ENCODE assay signal across 8 cellular contexts in the genomic region with DNA sequence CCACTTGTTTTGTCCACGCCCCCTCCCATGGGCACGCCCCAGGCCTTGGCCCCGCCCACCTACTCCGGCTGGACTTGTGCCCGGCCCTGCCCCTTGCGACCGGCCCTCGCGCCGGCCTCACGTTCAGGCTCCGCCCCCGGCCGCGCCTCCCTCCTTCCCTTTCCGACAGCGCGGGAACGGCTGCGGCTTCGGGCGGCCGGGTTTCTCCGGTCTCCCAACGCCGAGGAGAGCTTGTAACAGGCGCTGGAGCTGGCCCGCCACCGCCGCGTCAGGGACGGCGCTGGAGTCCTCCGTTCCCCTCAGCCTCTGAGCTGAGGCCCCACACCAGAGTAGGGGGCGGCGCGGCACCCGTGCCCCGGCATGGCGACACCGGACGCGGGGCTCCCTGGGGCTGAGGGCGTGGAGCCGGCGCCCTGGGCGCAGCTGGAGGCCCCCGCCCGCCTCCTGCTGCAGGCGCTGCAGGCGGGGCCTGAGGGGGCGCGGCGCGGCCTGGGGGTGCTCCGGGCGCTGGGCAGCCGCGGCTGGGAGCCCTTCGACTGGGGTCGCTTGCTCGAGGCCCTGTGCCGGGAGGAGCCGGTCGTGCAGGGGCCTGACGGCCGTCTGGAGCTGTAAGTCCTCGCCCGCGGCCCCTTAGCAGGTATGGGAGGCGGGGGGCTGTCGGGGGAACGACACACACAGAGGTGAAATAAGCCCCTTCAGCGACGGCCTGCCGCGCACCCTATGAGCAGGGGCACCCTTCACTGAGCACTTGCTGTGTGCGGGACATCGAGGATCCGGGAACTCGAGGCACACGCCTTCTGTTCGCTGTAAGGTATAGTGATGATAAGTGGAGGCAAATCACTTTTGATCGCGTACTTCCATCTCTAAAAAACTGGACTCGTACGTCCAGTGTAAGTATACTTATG. TPM values are rescaled to one million over a fixed set of nuclear protein-coding genes. Genes with fewer than 3 reads are reported as not detected.
DNase-seq lines count a peak whose midpoint lies in the region; ATAC-seq and TF ChIP-seq lines count a peak whose summit lies in the region.

A gene with protein sequence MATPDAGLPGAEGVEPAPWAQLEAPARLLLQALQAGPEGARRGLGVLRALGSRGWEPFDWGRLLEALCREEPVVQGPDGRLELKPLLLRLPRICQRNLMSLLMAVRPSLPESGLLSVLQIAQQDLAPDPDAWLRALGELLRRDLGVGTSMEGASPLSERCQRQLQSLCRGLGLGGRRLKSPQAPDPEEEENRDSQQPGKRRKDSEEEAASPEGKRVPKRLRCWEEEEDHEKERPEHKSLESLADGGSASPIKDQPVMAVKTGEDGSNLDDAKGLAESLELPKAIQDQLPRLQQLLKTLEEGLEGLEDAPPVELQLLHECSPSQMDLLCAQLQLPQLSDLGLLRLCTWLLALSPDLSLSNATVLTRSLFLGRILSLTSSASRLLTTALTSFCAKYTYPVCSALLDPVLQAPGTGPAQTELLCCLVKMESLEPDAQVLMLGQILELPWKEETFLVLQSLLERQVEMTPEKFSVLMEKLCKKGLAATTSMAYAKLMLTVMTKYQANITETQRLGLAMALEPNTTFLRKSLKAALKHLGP (plus strand): TSS at position 153 of the 905 bp plus-strand sequence. CDS start 208 bp downstream, at position 361.

- H3K27me3 ChIP-seq in ascending aorta: no peaks in the 10 kb centered on the region
- H3K27me3 ChIP-seq in right cardiac atrium (ENCODE audit: control insufficient read depth, insufficient read depth): no peaks in the 10 kb centered on the region
- no peaks in the 10 kb centered on the region for H3K27me3 ChIP-seq in uterus

- no peaks in the 10 kb centered on the region for H3K4me1 ChIP-seq in ascending aorta
- no peaks in the 10 kb centered on the region for H3K4me1 ChIP-seq in right cardiac atrium (ENCODE audit: control insufficient read depth, insufficient read depth, low read length)
- no peaks in the 10 kb centered on the region for H3K4me1 ChIP-seq in uterus

- peak within 1 kb of the TSS; percentile 77 for H3K27ac Mint-ChIP-seq in T-helper 2 cell treated with Interferon-gamma antibody and Interleukin-4, amounts not matched to agents 5 μg/mL and 100 μg/mL, for 36 hours

- WGBS in right cardiac atrium: under 1% methylated on average over 87 of the region's 87 CpGs

- DNase-seq in NCI-H187 (lab: John Stamatoyannopoulos, UW) (peak; percentile 83 to 86), ascending aorta (ENCODE audit: low spot score in 2 of 2) (peak; percentile 69 to 98), right cardiac atrium (peak; percentile 94 to 98 (median 98)), putamen (ENCODE audit: low spot score) (peak; percentile 84), uterus (peak; percentile 94 to 98)
- peak; percentile 97 for DNase-seq in T-helper 2 cell treated with Interferon-gamma antibody and Interleukin-4, amounts not matched to agents 5 μg/mL and 100 μg/mL, for 36 hours (ENCODE audit: low spot score)

- H3K9me3 ChIP-seq in ascending aorta (no peaks in the 10 kb centered on the region), right cardiac atrium (ENCODE audit: control insufficient read depth, low read length) (no peaks in the 10 kb centered on the region), uterus (no peaks in the 10 kb centered on the region)

- TF ChIP-seq POLR2A in uterus (IDR thresholded peaks at IDR 0.05): peak; percentile 67 to 70

- H3K36me3 ChIP-seq in ascending aorta (peaks cover 0 to 4% of the 10 kb centered on the region in 2 donors), uterus (no peaks in the 10 kb centered on the region)

- intact Hi-C loops in ascending aorta (cut with DNase I): loop anchor here (1.0 to 5.0 kb wide), 3 partner anchors 16 to 280 kb away; a partner anchor contains a TSS
- intact Hi-C loops in right cardiac atrium (cut with DNase I): loop anchor here in 2 of 4 donors (5.0 kb wide), 2 partner anchors 110 to 155 kb away; a partner anchor contains a TSS
- intact Hi-C loops in uterus (cut with DNase I; ENCODE audit: low total_unique reads): no loop called here

- ATAC-seq in GM18508 (IDR thresholded peaks at IDR 0.05; ENCODE audit: insufficient read depth, unreplicated experiment) (peak; percentile 51), HG02938 (IDR thresholded peaks at IDR 0.05; ENCODE audit: unreplicated experiment) (peak; percentile 88), right cardiac atrium (peak; percentile 97 to 98)

- H3K27me3 Mint-ChIP-seq in T-helper 2 cell treated with Interferon-gamma antibody and Interleukin-4, amounts not matched to agents 5 μg/mL and 100 μg/mL, for 36 hours (ENCODE audit: low read depth): peaks cover 11% of the 10 kb centered on the region

- H3K4me3 ChIP-seq in ascending aorta (peak within 1 kb of the TSS; percentile 78 to 82), right cardiac atrium (ENCODE audit: low read length) (peak within 1 kb of the TSS; percentile 38), uterus (peak within 1 kb of the TSS; percentile 39 to 61)

- H3K4me1 Mint-ChIP-seq in T-helper 2 cell treated with Interferon-gamma antibody and Interleukin-4, amounts not matched to agents 5 μg/mL and 100 μg/mL, for 36 hours (ENCODE audit: low read depth): peaks cover 27% of the 10 kb centered on the region

- H3K36me3 Mint-ChIP-seq in T-helper 2 cell treated with Interferon-gamma antibody and Interleukin-4, amounts not matched to agents 5 μg/mL and 100 μg/mL, for 36 hours (ENCODE audit: low read depth): peaks cover 18% of the 10 kb centered on the region

- no peaks in the 10 kb centered on the region for H3K9me3 Mint-ChIP-seq in T-helper 2 cell treated with Interferon-gamma antibody and Interleukin-4, amounts not matched to agents 5 μg/mL and 100 μg/mL, for 36 hours

- H3K27ac ChIP-seq in ascending aorta (peak within 1 kb of the TSS; percentile 61 to 66), right cardiac atrium (ENCODE audit: low read length) (no peak within 1 kb of the TSS), uterus (peak within 1 kb of the TSS; percentile 79 to 82)

- H3K4me3 Mint-ChIP-seq in T-helper 2 cell treated with Interferon-gamma antibody and Interleukin-4, amounts not matched to agents 5 μg/mL and 100 μg/mL, for 36 hours: peak within 1 kb of the TSS; percentile 87

- TF ChIP-seq CTCF in ascending aorta (IDR thresholded peaks at IDR 0.05) (no peak), uterus (IDR thresholded peaks at IDR 0.05) (peak in 2 of 4 experiments; percentile 7 to 33)

RNA-seq across cellular contexts. Expression of the gene that starts here (rescaled TPM):
- total RNA-seq in ascending aorta: 0.32 TPM
- 1 to 10 TPM; 1.3 to 4.7 (median 3.1) TPM for total RNA-seq in right cardiac atrium
- 2.0 TPM for polyA plus RNA-seq in right cardiac atrium
- 10 to 100 TPM in 3 of 4 donors, 1 to 10 TPM in 1; 9.6 to 19.1 (median 11.4) TPM for total RNA-seq in uterus

Comparison
In these comparisons a context has a peak if more than half of its experiments do, and no peak if none do; other contexts are left out.
1. Peak in DNase-seq, H3K4me3 ChIP-seq and H3K27ac ChIP-seq in ascending aorta; RNA of the gene not detected or under 1 TPM.